In genomic region chr22:46794067-46794466, GRCh38 we compare ENCODE assay signal across 24 cellular contexts.
"Had no signal": no experiment of that assay in that cellular context is flagged by ENCODE, and none has a peak within 500 bp of the region (broad histone marks: within the 10 kb centered on the region; RNA-seq: fewer than 3 reads in every experiment).

No MANE protein-coding gene starts in this region.

- H3K4me2 ChIP-seq: smooth muscle cell had no signal

- H3K27ac Mint-ChIP-seq: endodermal cell had no signal

- H3K4me3 Mint-ChIP-seq: endodermal cell; stimulated activated naive CD8-positive, alpha-beta T cell treated with anti-CD3 and anti-CD28 coated beads, Interleukin-15, Interleukin-2, amounts not matched to agents 100 ng/mL and 50 ng/mL, for 24 hours had no signal

- H3K27me3 Mint-ChIP-seq: stimulated activated naive CD8-positive, alpha-beta T cell treated with anti-CD3 and anti-CD28 coated beads, Interleukin-15, Interleukin-2, amounts not matched to agents 100 ng/mL and 50 ng/mL, for 24 hours had no signal

- H3K9me3 Mint-ChIP-seq: activated naive CD4-positive, alpha-beta T cell treated with anti-CD3 and anti-CD28 coated beads, Interleukin-2, amount 50 U/mL, for 72 hours; endodermal cell; stimulated activated naive CD8-positive, alpha-beta T cell treated with anti-CD3 and anti-CD28 coated beads, Interleukin-15, Interleukin-2, amounts not matched to agents 100 ng/mL and 50 ng/mL, for 24 hours had no signal

- DNase-seq: activated CD4-positive, alpha-beta T cell treated with anti-CD3 and anti-CD28 coated beads for 1 hour; activated CD4-positive, alpha-beta T cell treated with anti-CD3 and anti-CD28 coated beads, Interleukin-2, amount 50 U/mL, for 48 hours; activated effector memory CD4-positive, alpha-beta T cell treated with anti-CD3 and anti-CD28 coated beads, Interleukin-2, amount 50 U/mL, for 16 hours; cerebellar nuclear complex; endodermal cell; foreskin melanocyte; hypothalamus; mammary epithelial cell; ovary; psoas muscle; stimulated activated CD4-positive, alpha-beta T cell treated with anti-CD3 and anti-CD28 coated beads, Interleukin-4, amount 100 ng/mL, for 24 hours; T-helper 2 cell; trophoblast cell had no signal

- H3K27me3 ChIP-seq: adrenal gland, breast epithelium, ovary, right lobe of liver, SJSA1, suprapubic skin had no signal

- H3K4me3 ChIP-seq: adrenal gland, breast epithelium, ovary, psoas muscle, right lobe of liver, SJSA1, smooth muscle cell, suprapubic skin had no signal

- H3K36me3 ChIP-seq: breast epithelium, ovary had no signal

- H3K9me3 ChIP-seq: adrenal gland, breast epithelium, ovary, psoas muscle, right lobe of liver, SJSA1, suprapubic skin had no signal

- ATAC-seq: activated naive CD4-positive, alpha-beta T cell treated with anti-CD3 and anti-CD28 coated beads, Interleukin-2, amount 50 U/mL, for 72 hours; left lobe of liver; psoas muscle; right lobe of liver had no signal

- H3K4me1 ChIP-seq: breast epithelium had no signal

- H3K27ac ChIP-seq: adrenal gland, breast epithelium, epithelial cell of prostate, ovary, psoas muscle, right lobe of liver, SJSA1, suprapubic skin, VCaP had no signal
